1 cellular context compared by ENCODE assay signal in genomic region chr17:29927546-29927945, GRCh38.
TF ChIP-seq lines count a peak whose summit lies in the region.

No MANE protein-coding gene starts in this region.

TF ChIP-seq in endothelial cell of umbilical vein, 7 proteins besides CTCF, POLR2A, EP300 and RAD21:
- TF ChIP-seq MYC (IDR thresholded peaks at IDR 0.05; ENCODE audit: low read depth, low read length): no peak
- no peak for TF ChIP-seq FOS (IDR thresholded peaks at IDR 0.05; ENCODE audit: borderline replicate concordance, insufficient read depth, low read length)
- no peak for TF ChIP-seq EZH2 (IDR thresholded peaks at IDR 0.05; ENCODE audit: borderline replicate concordance, low read depth, low read length, severe bottlenecking)
- TF ChIP-seq, protein P1, sequence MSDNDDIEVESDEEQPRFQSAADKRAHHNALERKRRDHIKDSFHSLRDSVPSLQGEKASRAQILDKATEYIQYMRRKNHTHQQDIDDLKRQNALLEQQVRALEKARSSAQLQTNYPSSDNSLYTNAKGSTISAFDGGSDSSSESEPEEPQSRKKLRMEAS (IDR thresholded peaks at IDR 0.05; ENCODE audit: insufficient read depth, insufficient read length): no peak
- peak; percentile 57 for TF ChIP-seq GATA2 (IDR thresholded peaks at IDR 0.05; ENCODE audit: insufficient read depth, insufficient read length, low read depth, low read length)
- TF ChIP-seq POLR2AphosphoS5 (IDR thresholded peaks at IDR 0.05; ENCODE audit: insufficient read depth, low read depth, low read length): peak; percentile 24
